12 cellular contexts compared by ENCODE assay signal in genomic region chr20:53706008-53706481, GRCh38.
DNase-seq lines count a peak whose midpoint lies in the region; ATAC-seq and TF ChIP-seq lines count a peak whose summit lies in the region.
"Had no signal": no experiment of that assay in that cellular context is flagged by ENCODE, and none has a peak within 500 bp of the region (broad histone marks: within the 10 kb centered on the region; RNA-seq: fewer than 3 reads in every experiment).

No MANE protein-coding gene starts in this region.

- H3K36me3 ChIP-seq in mesenchymal stem cell (ENCODE audit: control insufficient read depth in 1 of 2, insufficient read depth in 2 of 2, low read depth in 1 of 2, low read length in 2 of 2) = no peaks in the 10 kb centered on the region

- no peak for ATAC-seq in activated naive CD8-positive, alpha-beta T cell treated with anti-CD3 and anti-CD28 coated beads, Interleukin-2, amount 50 U/mL, for 24 hours
- ATAC-seq in GM18873 (IDR thresholded peaks at IDR 0.05; ENCODE audit: low FRiP score, unreplicated experiment) = no peak
- no peak for ATAC-seq in GM18861 (IDR thresholded peaks at IDR 0.05; ENCODE audit: unreplicated experiment)

- H3K9me3 Mint-ChIP-seq in activated naive CD8-positive, alpha-beta T cell treated with anti-CD3 and anti-CD28 coated beads, Interleukin-2, amount 50 U/mL, for 24 hours = no peaks in the 10 kb centered on the region

- no peak overlapping the region for H2BK15ac ChIP-seq in mesenchymal stem cell (ENCODE audit: low read depth, poor library complexity, severe bottlenecking)

- no peak overlapping the region for H2BK12ac ChIP-seq in mesenchymal stem cell (ENCODE audit: low read length in 2 of 2)

- H3K14ac ChIP-seq in mesenchymal stem cell (ENCODE audit: low read length in 2 of 2) = no peak overlapping the region

- no peak overlapping the region for H3K23ac ChIP-seq in mesenchymal stem cell (ENCODE audit: low read length in 2 of 2)

- 100% methylated on average over 2 of the region's 2 CpGs for WGBS in mesenchymal stem cell

- H2AK5ac ChIP-seq in mesenchymal stem cell (ENCODE audit: low read length, severe bottlenecking) = no peak overlapping the region

- no peak overlapping the region for H3K18ac ChIP-seq in mesenchymal stem cell (ENCODE audit: low read depth in 1 of 2, low read length in 2 of 2)

- no peaks in the 10 kb centered on the region for H3K79me1 ChIP-seq in mesenchymal stem cell (replicated peaks; ENCODE audit: low read length, poor library complexity, severe bottlenecking)

- peaks cover 59% of the 10 kb centered on the region for H3K4me1 Mint-ChIP-seq in activated naive CD8-positive, alpha-beta T cell treated with anti-CD3 and anti-CD28 coated beads, Interleukin-2, amount 50 U/mL, for 24 hours

- H2BK120ac ChIP-seq in mesenchymal stem cell (ENCODE audit: low read depth, low read length) = no peak overlapping the region

- DNase-seq in AG10803 (ENCODE audit: low read depth) (peak; percentile 73), HL-60 (ENCODE audit: low read depth in 1 of 2, low spot score in 1 of 2) (no peak), mesenchymal stem cell (no peak), SIG-M5 treated with dmso at 0.1 percent for 504 hours (lab: John Stamatoyannopoulos, UW; ENCODE audit: unreplicated experiment) (no peak), AML-193 (lab: John Stamatoyannopoulos, UW) (no peak)
- no peak for DNase-seq in activated naive CD8-positive, alpha-beta T cell treated with anti-CD3 and anti-CD28 coated beads, Interleukin-2, amount 50 U/mL, for 24 hours
- DNase-seq: DMS53, hypothalamus, NCI-H446 treated with DMSO at 0.1 percent for 48 hours, posterior cingulate gyrus had no signal

- no peaks in the 10 kb centered on the region for H3K36me3 Mint-ChIP-seq in activated naive CD8-positive, alpha-beta T cell treated with anti-CD3 and anti-CD28 coated beads, Interleukin-2, amount 50 U/mL, for 24 hours (ENCODE audit: low read depth)

- TF ChIP-seq CTCF in AG10803 (conservative IDR thresholded peaks at IDR 0.05; ENCODE audit: low read length) (no peak), HL-60 (IDR thresholded peaks at IDR 0.05; ENCODE audit: insufficient read depth, low read length) (no peak)

- H3K4me3 Mint-ChIP-seq in activated naive CD8-positive, alpha-beta T cell treated with anti-CD3 and anti-CD28 coated beads, Interleukin-2, amount 50 U/mL, for 24 hours = peak overlapping the region; percentile 61

- no peaks in the 10 kb centered on the region for H3K27me3 Mint-ChIP-seq in activated naive CD8-positive, alpha-beta T cell treated with anti-CD3 and anti-CD28 coated beads, Interleukin-2, amount 50 U/mL, for 24 hours

- H3K9ac ChIP-seq in mesenchymal stem cell (ENCODE audit: low read length) = peak overlapping the region; percentile 53

- H3K4me1 ChIP-seq in mesenchymal stem cell (ENCODE audit: control insufficient read depth, insufficient read depth, low read depth, low read length) = peaks cover 6% of the 10 kb centered on the region

- no peak overlapping the region for H2BK5ac ChIP-seq in mesenchymal stem cell (ENCODE audit: low read depth, low read length, poor library complexity, severe bottlenecking)

- no peak overlapping the region for H3K4me2 ChIP-seq in mesenchymal stem cell (ENCODE audit: low read length, poor library complexity, severe bottlenecking)

- no peaks in the 10 kb centered on the region for H3K9me3 ChIP-seq in mesenchymal stem cell (ENCODE audit: control insufficient read depth, low read length)

- peak overlapping the region; percentile 89 for H3K27ac Mint-ChIP-seq in activated naive CD8-positive, alpha-beta T cell treated with anti-CD3 and anti-CD28 coated beads, Interleukin-2, amount 50 U/mL, for 24 hours

- no peak overlapping the region for H2AFZ ChIP-seq in mesenchymal stem cell (ENCODE audit: low read depth, low read length)

- no peak overlapping the region for H3K4ac ChIP-seq in mesenchymal stem cell (ENCODE audit: low read depth in 1 of 2, low read length in 2 of 2)

- H3K4me3 ChIP-seq in AG10803 (ENCODE audit: low read length) (no peak overlapping the region), HL-60 (replicated peaks; ENCODE audit: insufficient read depth, low read length) (no peak overlapping the region), mesenchymal stem cell (ENCODE audit: insufficient read depth in 1 of 2, low read depth in 1 of 2, low read length in 2 of 2) (no peak overlapping the region)

- peak overlapping the region; percentile 5; the same call in 1 of the 2 replicates for H3K27ac ChIP-seq in HL-60 (replicated peaks)
- H3K27ac ChIP-seq in mesenchymal stem cell (ENCODE audit: low read length, poor library complexity, severe bottlenecking) = peak overlapping the region; percentile 82

- H3K27me3 ChIP-seq in HL-60 (ENCODE audit: insufficient read depth, poor library complexity, severe bottlenecking) (no peaks in the 10 kb centered on the region), mesenchymal stem cell (ENCODE audit: control insufficient read depth in 1 of 2, insufficient read depth in 1 of 2, low read length in 2 of 2) (no peaks in the 10 kb centered on the region)

- no peak overlapping the region for H4K8ac ChIP-seq in mesenchymal stem cell (ENCODE audit: low read length)

- H4K91ac ChIP-seq in mesenchymal stem cell (ENCODE audit: low read length) = no peak overlapping the region
